ENCODE assay signal across 13 cellular contexts in genomic region chr2:26840937-26841610, GRCh38. TPM values are rescaled to one million over a fixed set of nuclear protein-coding genes. Genes with fewer than 3 reads are reported as not detected.
DNase-seq lines count a peak whose midpoint lies in the region; ATAC-seq and TF ChIP-seq lines count a peak whose summit lies in the region.
"Had no signal": no experiment of that assay in that cellular context is flagged by ENCODE, and none has a peak within 500 bp of the region (broad histone marks: within the 10 kb centered on the region; RNA-seq: fewer than 3 reads in every experiment).

No MANE protein-coding gene starts in this region.

- no peak for ATAC-seq in omental fat pad (ENCODE audit: low FRiP score)

- in situ Hi-C loops in ACHN (cut with HindIII; ENCODE audit: low pct_ligation_motif_present, low pct_unique_long_range_greater_than_20kb, low sequenced_read_pairs) = no loop called here

- peak; percentile 48 for TF ChIP-seq CTCF in epithelial cell of esophagus (IDR thresholded peaks at IDR 0.05; ENCODE audit: insufficient read depth, low read depth, low read length, missing control alignments)
- TF ChIP-seq CTCF in omental fat pad (IDR thresholded peaks at IDR 0.05) = no peak

- no peak overlapping the region for H3K4me3 ChIP-seq in epithelial cell of esophagus (ENCODE audit: low read length)
- H3K4me3 ChIP-seq: skin epidermis had no signal

- peak; percentile 25 for DNase-seq in ACHN
- DNase-seq in ELR (ENCODE audit: low read depth) = peak; percentile 29
- DNase-seq in NCI-H82 (lab: John Stamatoyannopoulos, UW) = peak; percentile 69
- peak; percentile 51 for DNase-seq in epithelial cell of esophagus (ENCODE audit: low read depth)
- no peak for DNase-seq in AG20443 (ENCODE audit: low spot score)
- no peak for DNase-seq in activated naive CD4-positive, alpha-beta T cell treated with anti-CD3 and anti-CD28 coated beads, Interleukin-2, amount 50 U/mL, for 16 hours
- DNase-seq in stimulated activated CD4-positive, alpha-beta T cell treated with anti-CD3 and anti-CD28 coated beads, Interleukin-12 subunit alpha, Interleukin-12 subunit beta, amount 100 ng/mL, for 4 hours = no peak
- DNase-seq in omental fat pad (ENCODE audit: low spot score) = no peak
- DNase-seq: activated B cell treated with CpG ODN at 0.5 μM for 24 hours; activated gamma-delta T cell; hypothalamus; stimulated activated naive CD4-positive, alpha-beta T cell had no signal

RNA-seq across cellular contexts. Expression of gene DPYSL5, which starts 6.9 kb away (rescaled TPM):
- not detected for total RNA-seq in omental fat pad
- total RNA-seq: activated B cell treated with CpG ODN at 0.5 μM for 24 hours had no signal

RNA-seq across cellular contexts. Expression of gene CENPA, which starts 55.2 kb away (rescaled TPM):
- 1 to 10 TPM in 1 of 4 donors, under 1 TPM in 1, not detected in 2; 0.46 to 1.1 TPM for total RNA-seq in omental fat pad

Comparison
In these comparisons a context has a peak if more than half of its experiments do, and no peak if none do; other contexts are left out.
1. DNase-seq: peak in ACHN (single experiment), ELR (single experiment), NCI-H82 (single experiment) and epithelial cell of esophagus (single experiment); none in AG20443 (single experiment), activated naive CD4-positive, alpha-beta T cell treated with anti-CD3 and anti-CD28 coated beads, Interleukin-2, amount 50 U/mL, for 16 hours (single experiment), stimulated activated CD4-positive, alpha-beta T cell treated with anti-CD3 and anti-CD28 coated beads, Interleukin-12 subunit alpha, Interleukin-12 subunit beta, amount 100 ng/mL, for 4 hours (single experiment) and omental fat pad (single experiment).